8 cellular contexts compared by ENCODE assay signal in the genomic region with DNA sequence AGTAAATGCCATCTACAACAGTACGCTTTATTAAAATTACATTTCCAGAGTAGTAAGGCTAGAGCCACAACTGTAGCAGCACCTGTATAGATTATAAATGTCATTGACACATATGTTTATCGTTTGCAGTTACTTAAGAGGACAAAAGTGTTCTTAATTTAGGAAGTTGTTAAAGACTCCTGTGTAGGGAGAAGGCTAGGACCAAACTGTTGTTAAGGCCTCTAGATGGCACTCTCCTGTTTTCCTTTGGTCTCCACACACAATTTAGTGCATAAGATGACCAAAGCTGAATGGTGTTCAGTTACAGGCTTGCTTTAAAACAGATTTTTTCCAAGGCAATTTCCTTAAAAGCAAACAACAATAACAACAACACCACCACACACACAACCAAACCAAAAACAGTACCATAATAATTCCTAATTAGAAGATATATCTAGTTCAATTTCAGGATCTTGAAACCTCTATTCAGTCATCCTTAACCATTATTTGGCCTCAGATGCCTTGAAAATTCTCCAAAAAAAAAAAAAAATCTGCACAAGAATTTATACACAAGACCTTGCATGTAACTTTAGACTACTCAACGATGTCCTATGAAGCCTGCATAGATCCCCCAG. TPM values are rescaled to one million over a fixed set of nuclear protein-coding genes. Genes with fewer than 3 reads are reported as not detected.
DNase-seq lines count a peak whose midpoint lies in the region; ATAC-seq and TF ChIP-seq lines count a peak whose summit lies in the region.

No MANE protein-coding gene starts in this region.

- H4K20me1 ChIP-seq in OCI-LY3 (ENCODE audit: insufficient read depth, low read length) = no peaks in the 10 kb centered on the region

- H3K27ac ChIP-seq in OCI-LY3 (ENCODE audit: low read length) (no peak overlapping the region), thoracic aorta (no peak overlapping the region)

- peaks cover 3% of the 10 kb centered on the region for H3K36me3 Mint-ChIP-seq in activated CD4-positive, alpha-beta T cell treated with anti-CD3 and anti-CD28 coated beads, Interleukin-2, amount 10 ng/mL, durations not matched to agents 7 days and 5 days (ENCODE audit: low read depth)

- no peaks in the 10 kb centered on the region for H3K79me2 ChIP-seq in OCI-LY3 (ENCODE audit: low read length)

- TF ChIP-seq CTCF in OCI-LY3 (IDR thresholded peaks at IDR 0.05; ENCODE audit: low read depth, low read length) (peak; percentile 87), thoracic aorta (IDR thresholded peaks at IDR 0.05) (peak; percentile 65)

- H3K4me1 ChIP-seq in OCI-LY3 (ENCODE audit: low read length) (no peaks in the 10 kb centered on the region), thoracic aorta (ENCODE audit: control insufficient read depth in 1 of 2, low read depth in 2 of 2) (no peaks in the 10 kb centered on the region)

- H3K4me2 ChIP-seq in OCI-LY3 (ENCODE audit: low read length) = no peak overlapping the region

- no peak for ATAC-seq in thoracic aorta (ENCODE audit: insufficient number of reproducible peaks, low FRiP score, low read depth)

- peak; percentile 41 for DNase-seq in activated CD4-positive, alpha-beta T cell treated with anti-CD3 and anti-CD28 coated beads, Interleukin-2, amount 10 ng/mL, durations not matched to agents 7 days and 5 days
- no peak for DNase-seq in activated CD4-positive, alpha-beta T cell treated with anti-CD3 and anti-CD28 coated beads, Interleukin-2, amount 50 U/mL, for 1 hour
- DNase-seq in Jurkat, Clone E6-1 (ENCODE audit: low read depth, low spot score) = peak; percentile 55
- DNase-seq in cerebellum (ENCODE audit: low spot score) (peak; percentile 69), left kidney (ENCODE audit: low read depth, low spot score) (peak; percentile 89), thoracic aorta (ENCODE audit: low spot score) (no peak)
- DNase-seq in stimulated activated CD8-positive, alpha-beta memory T cell treated with anti-CD3 and anti-CD28 coated beads, Interleukin-4, amount 100 ng/mL, for 48 hours = no peak

- no peak overlapping the region for H3K27ac Mint-ChIP-seq in activated CD4-positive, alpha-beta T cell treated with anti-CD3 and anti-CD28 coated beads, Interleukin-2, amount 10 ng/mL, durations not matched to agents 7 days and 5 days

- POLR2A ChIA-PET in activated CD4-positive, alpha-beta T cell treated with anti-CD3 and anti-CD28 coated beads, Interleukin-2, amount 10 ng/mL, durations not matched to agents 7 days and 5 days (lab: Charles Lee) = no interaction called here

- H3K9me3 Mint-ChIP-seq in activated CD4-positive, alpha-beta T cell treated with anti-CD3 and anti-CD28 coated beads, Interleukin-2, amount 10 ng/mL, durations not matched to agents 7 days and 5 days = no peaks in the 10 kb centered on the region

- CTCF ChIA-PET in activated CD4-positive, alpha-beta T cell treated with anti-CD3 and anti-CD28 coated beads, Interleukin-2, amount 10 ng/mL, durations not matched to agents 7 days and 5 days (lab: Charles Lee) = interaction anchor here (0.7 to 1.4 kb wide), 10 partner anchors 8 to 347 kb away, joined by 3 to 7 read pairs (median 4); partner anchors contain the start of gene APOA5

- H3K4me3 ChIP-seq in Jurkat, Clone E6-1 (ENCODE audit: low read length) = no peak overlapping the region
- no peak overlapping the region for H3K4me3 ChIP-seq in OCI-LY3 (ENCODE audit: low read length)
- no peak overlapping the region for H3K4me3 ChIP-seq in thoracic aorta

- H3K36me3 ChIP-seq in OCI-LY3 (replicated peaks; ENCODE audit: low read depth, low read length) (peaks cover 2% of the 10 kb centered on the region), thoracic aorta (no peaks in the 10 kb centered on the region)

- no peak overlapping the region for H3K4me3 Mint-ChIP-seq in activated CD4-positive, alpha-beta T cell treated with anti-CD3 and anti-CD28 coated beads, Interleukin-2, amount 10 ng/mL, durations not matched to agents 7 days and 5 days

- H3K27me3 Mint-ChIP-seq in activated CD4-positive, alpha-beta T cell treated with anti-CD3 and anti-CD28 coated beads, Interleukin-2, amount 10 ng/mL, durations not matched to agents 7 days and 5 days = no peaks in the 10 kb centered on the region

- H3K9me3 ChIP-seq in OCI-LY3 (ENCODE audit: insufficient read depth, low read length) = no peaks in the 10 kb centered on the region
- H3K9me3 ChIP-seq in thoracic aorta = no peaks in the 10 kb centered on the region

- peaks cover 15% of the 10 kb centered on the region for H3K4me1 Mint-ChIP-seq in activated CD4-positive, alpha-beta T cell treated with anti-CD3 and anti-CD28 coated beads, Interleukin-2, amount 10 ng/mL, durations not matched to agents 7 days and 5 days

- no peak overlapping the region for H3K9ac ChIP-seq in OCI-LY3 (ENCODE audit: low read length)

- no peaks in the 10 kb centered on the region for H3K27me3 ChIP-seq in OCI-LY3 (ENCODE audit: low read depth, low read length)
- H3K27me3 ChIP-seq in thoracic aorta (replicated peaks; ENCODE audit: insufficient read depth) = no peaks in the 10 kb centered on the region

- no peak overlapping the region for H2AFZ ChIP-seq in OCI-LY3 (ENCODE audit: low read depth, low read length)

RNA-seq across cellular contexts. Expression of gene APOA1, which starts 42.5 kb away (rescaled TPM):
- under 1 TPM; 0.23 to 0.25 TPM for total RNA-seq in activated CD4-positive, alpha-beta T cell treated with anti-CD3 and anti-CD28 coated beads, Interleukin-2, amount 10 ng/mL, durations not matched to agents 7 days and 5 days
- not detected for polyA plus RNA-seq in Jurkat, Clone E6-1 (2012; ENCODE audit: insufficient read depth, insufficient read length)
- total RNA-seq in cerebellum (0.91 TPM), thoracic aorta (not detected)

RNA-seq across cellular contexts. Expression of gene APOC3, which starts 50.2 kb away (rescaled TPM):
- not detected for total RNA-seq in activated CD4-positive, alpha-beta T cell treated with anti-CD3 and anti-CD28 coated beads, Interleukin-2, amount 10 ng/mL, durations not matched to agents 7 days and 5 days
- not detected for polyA plus RNA-seq in Jurkat, Clone E6-1 (2012; ENCODE audit: insufficient read depth, insufficient read length)
- total RNA-seq in cerebellum (not detected), thoracic aorta (not detected)

RNA-seq across cellular contexts. Expression of gene APOA4, which starts 56.8 kb away (rescaled TPM):
- not detected for total RNA-seq in activated CD4-positive, alpha-beta T cell treated with anti-CD3 and anti-CD28 coated beads, Interleukin-2, amount 10 ng/mL, durations not matched to agents 7 days and 5 days
- not detected for polyA plus RNA-seq in Jurkat, Clone E6-1 (2012; ENCODE audit: insufficient read depth, insufficient read length)
- total RNA-seq in cerebellum (0.45 TPM), thoracic aorta (under 1 TPM in 1 of 2 donors, not detected in 1; 0.99 TPM)

Comparison
In these comparisons a context has a peak if more than half of its experiments do, and no peak if none do; other contexts are left out.
1. DNase-seq: peak in activated CD4-positive, alpha-beta T cell treated with anti-CD3 and anti-CD28 coated beads, Interleukin-2, amount 10 ng/mL, durations not matched to agents 7 days and 5 days (single experiment), Jurkat, Clone E6-1 (single experiment), cerebellum (single experiment) and left kidney (single experiment); none in activated CD4-positive, alpha-beta T cell treated with anti-CD3 and anti-CD28 coated beads, Interleukin-2, amount 50 U/mL, for 1 hour (single experiment), thoracic aorta (single experiment) and stimulated activated CD8-positive, alpha-beta memory T cell treated with anti-CD3 and anti-CD28 coated beads, Interleukin-4, amount 100 ng/mL, for 48 hours (single experiment).